In the genomic region with DNA sequence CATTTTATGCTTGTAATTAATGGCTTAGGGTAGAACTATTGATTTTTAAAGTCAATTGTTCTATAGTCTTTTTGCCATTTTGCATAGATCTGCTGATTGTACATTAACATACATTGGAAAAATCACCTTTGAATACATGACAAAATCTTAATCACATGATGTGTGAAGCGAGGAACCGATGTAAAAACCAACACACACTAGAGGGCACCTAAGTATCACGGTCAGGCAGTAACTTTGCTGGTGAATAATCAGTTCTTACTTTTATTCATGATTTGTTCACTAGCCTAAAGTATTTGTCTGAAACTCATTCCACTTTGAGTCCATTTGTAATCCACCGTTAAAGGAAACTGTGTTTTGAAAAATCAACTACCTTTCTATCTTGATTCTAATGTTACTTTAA, we compare ENCODE assay signal across 10 cellular contexts. TPM values are rescaled to one million over a fixed set of nuclear protein-coding genes. Genes with fewer than 3 reads are reported as not detected.
A peak's percentile ranks its signal among the peaks of the same experiment; 100 is the strongest.
DNase-seq lines count a peak whose midpoint lies in the region; ATAC-seq, FAIRE-seq and TF ChIP-seq lines count a peak whose summit lies in the region.
"Had no signal": no experiment of that assay in that cellular context is flagged by ENCODE, and none has a peak within 500 bp of the region (broad histone marks: within the 10 kb centered on the region; RNA-seq: fewer than 3 reads in every experiment).

No MANE protein-coding gene starts in this region.

- TF ChIP-seq RAD21 in Ishikawa (IDR thresholded peaks at IDR 0.05; ENCODE audit: low read depth): peak; percentile 63

- H3K9ac ChIP-seq in kidney (ENCODE audit: low read length in 2 of 2): no peak overlapping the region

- H3K4me1 ChIP-seq in kidney (ENCODE audit: control insufficient read depth in 1 of 2, insufficient read depth in 1 of 2, low read depth in 1 of 2, low read length in 2 of 2): no peaks in the 10 kb centered on the region
- no peaks in the 10 kb centered on the region for H3K4me1 ChIP-seq in gastrocnemius medialis

- no peaks in the 10 kb centered on the region for H3K9me3 Mint-ChIP-seq in activated CD4-positive, alpha-beta T cell treated with anti-CD3 and anti-CD28 coated beads, Interleukin-2, amount 10 ng/mL, durations not matched to agents 24 days and 14 days
- H3K9me3 Mint-ChIP-seq: naive thymus-derived CD8-positive, alpha-beta T cell had no signal

- H3K36me3 ChIP-seq in WERI-Rb-1: no peaks in the 10 kb centered on the region
- H3K36me3 ChIP-seq in kidney (ENCODE audit: control insufficient read depth in 1 of 2, insufficient read depth in 2 of 2, low read length in 2 of 2): peaks cover 0 to 5% of the 10 kb centered on the region in 2 donors
- no peaks in the 10 kb centered on the region for H3K36me3 ChIP-seq in gastrocnemius medialis

- H3K27ac ChIP-seq in WERI-Rb-1 (no peak overlapping the region), kidney (ENCODE audit: low read depth in 2 of 2, low read length in 2 of 2) (no peak overlapping the region), gastrocnemius medialis (no peak overlapping the region)

- no peak overlapping the region for H3K4me3 Mint-ChIP-seq in activated CD4-positive, alpha-beta T cell treated with anti-CD3 and anti-CD28 coated beads, Interleukin-2, amount 10 ng/mL, durations not matched to agents 24 days and 14 days
- H3K4me3 Mint-ChIP-seq: naive thymus-derived CD8-positive, alpha-beta T cell had no signal

- in situ Hi-C loops in gastrocnemius medialis (cut with MboI; ENCODE audit: low sequenced_read_pairs in 4 of 4): no loop called here

- peak; percentile 25 for FAIRE-seq in kidney (lab: Jason Lieb, UNC)

- no peaks in the 10 kb centered on the region for H3K36me3 Mint-ChIP-seq in activated CD4-positive, alpha-beta T cell treated with anti-CD3 and anti-CD28 coated beads, Interleukin-2, amount 10 ng/mL, durations not matched to agents 24 days and 14 days (ENCODE audit: low read depth)

- TF ChIP-seq POLR2A in gastrocnemius medialis (IDR thresholded peaks at IDR 0.05) (no peak), lower leg skin (IDR thresholded peaks at IDR 0.05) (no peak)

- no peak overlapping the region for H3K27ac Mint-ChIP-seq in activated CD4-positive, alpha-beta T cell treated with anti-CD3 and anti-CD28 coated beads, Interleukin-2, amount 10 ng/mL, durations not matched to agents 24 days and 14 days

- no peak for TF ChIP-seq EP300 in Ishikawa (IDR thresholded peaks at IDR 0.05; ENCODE audit: borderline replicate concordance)

- DNase-seq in COLO829 (ENCODE audit: low spot score) (peak; percentile 15), WERI-Rb-1 (peak; percentile 27), kidney (no peak), epidermal melanocyte (ENCODE audit: insufficient read length, low spot score) (no peak), gastrocnemius medialis (no peak), lower leg skin (ENCODE audit: low spot score in 2 of 2) (no peak)
- DNase-seq in activated CD4-positive, alpha-beta T cell treated with anti-CD3 and anti-CD28 coated beads, Interleukin-2, amount 10 ng/mL, durations not matched to agents 24 days and 14 days: no peak
- DNase-seq: activated naive CD4-positive, alpha-beta T cell treated with anti-CD3 and anti-CD28 coated beads, Interleukin-2, amount 50 U/mL, for 16 hours had no signal

- no peak for ATAC-seq in gastrocnemius medialis
- ATAC-seq: naive thymus-derived CD8-positive, alpha-beta T cell had no signal

- 70 to 74% methylated on average over 4 of the region's 4 CpGs for WGBS in lower leg skin, 2 donors

- H3K4me3 ChIP-seq in WERI-Rb-1 (ENCODE audit: low read depth, low read length) (no peak overlapping the region), kidney (ENCODE audit: low read length in 2 of 2) (no peak overlapping the region), gastrocnemius medialis (no peak overlapping the region), lower leg skin (ENCODE audit: low read depth, poor library complexity, severe bottlenecking) (no peak overlapping the region)

- H3K9me3 ChIP-seq in WERI-Rb-1 (ENCODE audit: severe bottlenecking): no peaks in the 10 kb centered on the region
- H3K9me3 ChIP-seq in kidney (ENCODE audit: control insufficient read depth in 1 of 2, low read length in 2 of 2): no peaks in the 10 kb centered on the region
- H3K9me3 ChIP-seq in gastrocnemius medialis: no peaks in the 10 kb centered on the region

- TF ChIP-seq CTCF in WERI-Rb-1 (IDR thresholded peaks at IDR 0.05; ENCODE audit: low read depth, low read length) (peak; percentile 49; the same call in 1 of the 2 replicates), kidney (IDR thresholded peaks at IDR 0.05; ENCODE audit: borderline replicate concordance, extremely low read depth, insufficient read depth) (peak; percentile 31), gastrocnemius medialis (IDR thresholded peaks at IDR 0.05 in 4 of 5, conservative IDR thresholded peaks at IDR 0.05 in 1 of 5) (peak in 1 of 5 experiments; percentile 20), lower leg skin (IDR thresholded peaks at IDR 0.05) (no peak)

- intact Hi-C loops in kidney (cut with DNase I) (no loop called here), gastrocnemius medialis (cut with DNase I; ENCODE audit: low total_unique reads) (no loop called here), lower leg skin (cut with DNase I; ENCODE audit: low total_unique reads) (no loop called here)
- intact Hi-C loops in activated CD4-positive, alpha-beta T cell treated with anti-CD3 and anti-CD28 coated beads, Interleukin-2, amount 10 ng/mL, durations not matched to agents 24 days and 14 days (cut with micrococcal nuclease): loop anchor here (1.0 kb wide), 1 partner anchor 113 kb away; no protein-coding TSS in a partner anchor

- peaks cover 2% of the 10 kb centered on the region for H3K27me3 Mint-ChIP-seq in activated CD4-positive, alpha-beta T cell treated with anti-CD3 and anti-CD28 coated beads, Interleukin-2, amount 10 ng/mL, durations not matched to agents 24 days and 14 days
- H3K27me3 Mint-ChIP-seq: naive thymus-derived CD8-positive, alpha-beta T cell had no signal

- no peaks in the 10 kb centered on the region for H3K27me3 ChIP-seq in WERI-Rb-1 (ENCODE audit: insufficient read depth, low read depth, severe bottlenecking)
- no peaks in the 10 kb centered on the region for H3K27me3 ChIP-seq in gastrocnemius medialis

- H3K4me1 Mint-ChIP-seq in activated CD4-positive, alpha-beta T cell treated with anti-CD3 and anti-CD28 coated beads, Interleukin-2, amount 10 ng/mL, durations not matched to agents 24 days and 14 days: no peaks in the 10 kb centered on the region
- H3K4me1 Mint-ChIP-seq: naive thymus-derived CD8-positive, alpha-beta T cell had no signal

TF ChIP-seq in Ishikawa, 13 proteins besides CTCF, POLR2A, EP300 and RAD21:
- no peak for TF ChIP-seq EGR1 (IDR thresholded peaks at IDR 0.05)
- no peak for TF ChIP-seq MAX (IDR thresholded peaks at IDR 0.05)
- TF ChIP-seq CEBPB (IDR thresholded peaks at IDR 0.05): no peak
- no peak for TF ChIP-seq TEAD4 (IDR thresholded peaks at IDR 0.05)
- TF ChIP-seq FOXM1 (IDR thresholded peaks at IDR 0.05; ENCODE audit: borderline replicate concordance, low read depth): no peak
- TF ChIP-seq USF1 (IDR thresholded peaks at IDR 0.05): no peak

RNA-seq across cellular contexts. Expression of gene JHY, which starts 28.2 kb away (rescaled TPM):
- 13.6 TPM for total RNA-seq in kidney
- 4.8 TPM for polyA plus RNA-seq in kidney (ENCODE audit: insufficient read depth, low read depth, low replicate concordance)
- total RNA-seq in gastrocnemius medialis: 1 to 10 TPM in 1 of 4 donors, under 1 TPM in 3; 0.16 to 1.3 (median 0.22) TPM
- total RNA-seq in activated CD4-positive, alpha-beta T cell treated with anti-CD3 and anti-CD28 coated beads, Interleukin-2, amount 10 ng/mL, durations not matched to agents 24 days and 14 days: 0.95 and 1.1 TPM in 2 replicates
- total RNA-seq in lower leg skin: 1 to 10 TPM; 2.5 to 4.2 (median 3.2) TPM

Comparison
In these comparisons a context has a peak if more than half of its experiments do, and no peak if none do; other contexts are left out.
1. DNase-seq: peak in COLO829 (single experiment) and WERI-Rb-1 (single experiment); none in kidney (single experiment), epidermal melanocyte (single experiment), gastrocnemius medialis (0 of 2), activated CD4-positive, alpha-beta T cell treated with anti-CD3 and anti-CD28 coated beads, Interleukin-2, amount 10 ng/mL, durations not matched to agents 24 days and 14 days (single experiment) and lower leg skin (0 of 2).
2. CTCF ChIP-seq: peak in WERI-Rb-1 (single experiment) and kidney (single experiment); none in lower leg skin (0 of 3).